ENCODE assay signal across 23 cellular contexts in genomic region chr10:29309465-29309864, GRCh38. TPM values are rescaled to one million over a fixed set of nuclear protein-coding genes. Genes with fewer than 3 reads are reported as not detected.
"Had no signal": no experiment of that assay in that cellular context is flagged by ENCODE, and none has a peak within 500 bp of the region (broad histone marks: within the 10 kb centered on the region; RNA-seq: fewer than 3 reads in every experiment).

No MANE protein-coding gene starts in this region.

- FAIRE-seq: RCC 7860 had no signal

- H3K9ac ChIP-seq: KMS-11, SK-N-SH had no signal

- H3K27ac ChIP-seq: KMS-11 had no signal

- H3K4me2 ChIP-seq: KMS-11, SK-N-SH had no signal

- DNase-seq: IMR-90, Kasumi-1, MM.1S, NCI-H1092 treated with DMSO at 0.1 percent for 48 hours, NCI-H1436, NCI-H187, NCI-H2029, NCI-H2081 treated with DMSO at 0.1 percent for 48 hours, NCI-H2171, NCI-H226, NCI-H446, NCI-H510A, NCI-H524 treated with DMSO at 0.1 percent for 48 hours, NCI-H69, NCI-H774, Right ventricle myocardium superior, RPMI8226, SK-N-SH had no signal

- H3K9me3 ChIP-seq: SK-N-SH had no signal

RNA-seq across cellular contexts. Expression of gene LYZL1, which starts 20.6 kb away (rescaled TPM):
- total RNA-seq: HT-29, IMR-90, M059J, Right ventricle myocardium superior, SK-MEL-5 had no signal
- polyA plus RNA-seq: IMR-90, SK-N-SH had no signal
